In the genomic region with DNA sequence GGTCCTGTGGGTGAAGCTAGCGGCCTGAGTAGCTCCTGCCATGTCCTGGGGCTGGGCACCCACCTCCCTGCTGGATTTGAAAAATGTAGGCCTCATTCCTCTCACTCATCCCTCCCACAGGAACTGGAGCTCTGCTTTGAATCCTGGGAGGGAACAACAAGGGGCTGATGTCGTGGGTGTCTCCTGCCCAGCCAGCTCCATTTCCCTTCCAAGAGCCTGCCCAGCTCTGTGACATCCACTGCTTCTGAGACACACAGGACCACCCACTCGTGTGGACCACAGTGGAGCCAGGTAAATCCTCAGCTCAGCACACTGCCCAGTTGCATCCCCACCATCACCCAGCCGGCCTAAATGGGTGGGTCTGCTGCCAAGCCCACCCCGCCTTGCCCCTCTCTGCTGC, we compare ENCODE assay signal across 10 cellular contexts.
"Had no signal": no experiment of that assay in that cellular context is flagged by ENCODE, and none has a peak within 500 bp of the region (broad histone marks: within the 10 kb centered on the region; RNA-seq: fewer than 3 reads in every experiment).

No MANE protein-coding gene starts in this region.

- H3K27ac Mint-ChIP-seq: HFFc6 had no signal

- H3K4me3 ChIP-seq: GM23248, K562 had no signal

- H3K9ac ChIP-seq: GM23248 had no signal

- H2AFZ ChIP-seq: GM23248 had no signal

- H3K9me3 Mint-ChIP-seq: H9 had no signal

- H3K4me1 Mint-ChIP-seq: H9 had no signal

- H3K4me3 Mint-ChIP-seq: H9, HFFc6 had no signal

- FAIRE-seq: H54, HTR-8/SVneo, K562 had no signal

- H3K27ac ChIP-seq: GM23248 had no signal

- DNase-seq: GM23248, GOT3, H9, HCEC 1CT, HFFc6, IMR-90, KG1 had no signal

- ATAC-seq: K562 had no signal
